Comparison of ENCODE assay signal across 15 cellular contexts in genomic region chr4:168826620-168827019, GRCh38.
DNase-seq lines count a peak whose midpoint lies in the region; ATAC-seq and TF ChIP-seq lines count a peak whose summit lies in the region.
"Had no signal": no experiment of that assay in that cellular context is flagged by ENCODE, and none has a peak within 500 bp of the region (broad histone marks: within the 10 kb centered on the region; RNA-seq: fewer than 3 reads in every experiment).

No MANE protein-coding gene starts in this region.

- peaks cover 15% of the 10 kb centered on the region for H3K4me1 ChIP-seq in left ventricle myocardium inferior
- H3K4me1 ChIP-seq in mesenchymal stem cell (ENCODE audit: control insufficient read depth, insufficient read depth, low read depth, low read length), result peaks cover 1% of the 10 kb centered on the region
- H3K4me1 ChIP-seq in trophoblast cell (ENCODE audit: control insufficient read depth in 1 of 2, insufficient read depth in 2 of 2, low read length in 2 of 2), result peaks cover 0 to 7% of the 10 kb centered on the region in 2 experiments

- H2BK5ac ChIP-seq in mesenchymal stem cell (ENCODE audit: low read depth, low read length, poor library complexity, severe bottlenecking) (no peak overlapping the region), trophoblast cell (ENCODE audit: low read depth, low read length, poor library complexity) (no peak overlapping the region)

- no peak overlapping the region for H3K4ac ChIP-seq in mesenchymal stem cell (ENCODE audit: low read depth in 1 of 2, low read length in 2 of 2)
- no peak overlapping the region for H3K4ac ChIP-seq in trophoblast cell (ENCODE audit: low read depth, low read length)

- H4K12ac ChIP-seq in trophoblast cell (ENCODE audit: low read depth, low read length), result no peak overlapping the region

- WGBS in mesenchymal stem cell, result 78% methylated on average over 3 of the region's 3 CpGs
- WGBS in trophoblast cell (ENCODE audit: extremely low coverage, insufficient coverage, insufficient read length), result no CpG with 5 or more reads among the region's 3 CpGs

- no peak overlapping the region for H2AK5ac ChIP-seq in mesenchymal stem cell (ENCODE audit: low read length, severe bottlenecking)
- no peak overlapping the region for H2AK5ac ChIP-seq in trophoblast cell (ENCODE audit: low read length)

- no peaks in the 10 kb centered on the region for H3K27me3 ChIP-seq in left ventricle myocardium inferior (ENCODE audit: low read depth)
- H3K27me3 ChIP-seq in mesenchymal stem cell (ENCODE audit: control insufficient read depth in 1 of 2, insufficient read depth in 1 of 2, low read length in 2 of 2), result no peaks in the 10 kb centered on the region
- H3K27me3 ChIP-seq in trophoblast cell (ENCODE audit: insufficient read depth, low read length), result no peaks in the 10 kb centered on the region

- no peak overlapping the region for H2BK15ac ChIP-seq in mesenchymal stem cell (ENCODE audit: low read depth, poor library complexity, severe bottlenecking)

- H4K8ac ChIP-seq in mesenchymal stem cell (ENCODE audit: low read length) (no peak overlapping the region), trophoblast cell (ENCODE audit: low read depth, low read length) (peak overlapping the region; percentile 11)

- H4K91ac ChIP-seq in mesenchymal stem cell (ENCODE audit: low read length), result no peak overlapping the region
- no peak overlapping the region for H4K91ac ChIP-seq in trophoblast cell (ENCODE audit: low read depth, low read length)

- H3K27ac ChIP-seq in left ventricle myocardium inferior (replicated peaks), result peak overlapping the region; percentile 27
- H3K27ac ChIP-seq in mesenchymal stem cell (ENCODE audit: low read length, poor library complexity, severe bottlenecking), result no peak overlapping the region
- no peak overlapping the region for H3K27ac ChIP-seq in trophoblast cell (ENCODE audit: low read depth, low read length)
- H3K27ac ChIP-seq: BLaER1 treated with 17β-estradiol and CSF1 and Interleukin-3, amounts not matched to agents 10 nM and 100 nM had no signal

- H3K18ac ChIP-seq in mesenchymal stem cell (ENCODE audit: low read depth in 1 of 2, low read length in 2 of 2) (no peak overlapping the region), trophoblast cell (ENCODE audit: low read length) (no peak overlapping the region)

- H2AFZ ChIP-seq in mesenchymal stem cell (ENCODE audit: low read depth, low read length) (no peak overlapping the region), trophoblast cell (ENCODE audit: insufficient read depth, low read length, poor library complexity) (no peak overlapping the region)
- H2AFZ ChIP-seq: GM23338 had no signal

- no peak overlapping the region for H2BK120ac ChIP-seq in mesenchymal stem cell (ENCODE audit: low read depth, low read length)
- no peak overlapping the region for H2BK120ac ChIP-seq in trophoblast cell (ENCODE audit: insufficient read depth, low read length, poor library complexity)

- H2BK12ac ChIP-seq in mesenchymal stem cell (ENCODE audit: low read length in 2 of 2) (peak overlapping the region in 1 of 2 experiments; percentile 10), trophoblast cell (ENCODE audit: low read length) (no peak overlapping the region)

- H3K36me3 ChIP-seq in left ventricle myocardium inferior, result no peaks in the 10 kb centered on the region
- no peaks in the 10 kb centered on the region for H3K36me3 ChIP-seq in mesenchymal stem cell (ENCODE audit: control insufficient read depth in 1 of 2, insufficient read depth in 2 of 2, low read depth in 1 of 2, low read length in 2 of 2)
- H3K36me3 ChIP-seq in trophoblast cell (ENCODE audit: control insufficient read depth in 1 of 2, insufficient read depth in 2 of 2, low read length in 2 of 2), result peaks cover 2 to 5% of the 10 kb centered on the region in 2 experiments
- H3K36me3 ChIP-seq: BLaER1 treated with 17β-estradiol and CSF1 and Interleukin-3, amounts not matched to agents 10 nM and 100 nM had no signal

- intact Hi-C loops in left ventricle myocardium inferior (cut with micrococcal nuclease), result no loop called here
- intact Hi-C loops in cardiac septum (cut with DNase I), result no loop called here

- H3K79me2 ChIP-seq in trophoblast cell (ENCODE audit: control insufficient read depth, insufficient read depth, low read length, poor library complexity), result peaks cover under 1% of the 10 kb centered on the region

- ATAC-seq in GM18511 (IDR thresholded peaks at IDR 0.05; ENCODE audit: unreplicated experiment), result no peak
- ATAC-seq: GM23338 had no signal

- H3K9ac ChIP-seq in mesenchymal stem cell (ENCODE audit: low read length) (peak overlapping the region; percentile 21), trophoblast cell (ENCODE audit: low read length) (no peak overlapping the region)
- H3K9ac ChIP-seq: BLaER1 treated with 17β-estradiol and CSF1 and Interleukin-3, amounts not matched to agents 10 nM and 100 nM had no signal

- H3K79me1 ChIP-seq in mesenchymal stem cell (replicated peaks; ENCODE audit: low read length, poor library complexity, severe bottlenecking) (peaks cover 2% of the 10 kb centered on the region), trophoblast cell (ENCODE audit: low read length) (peaks cover 4% of the 10 kb centered on the region)

- H3K9me3 ChIP-seq in left ventricle myocardium inferior (replicated peaks) (no peaks in the 10 kb centered on the region), mesenchymal stem cell (ENCODE audit: control insufficient read depth, low read length) (no peaks in the 10 kb centered on the region), trophoblast cell (ENCODE audit: insufficient read depth, low read depth, low read length) (no peaks in the 10 kb centered on the region)
- H3K9me3 ChIP-seq: BLaER1 treated with 17β-estradiol and CSF1 and Interleukin-3, amounts not matched to agents 10 nM and 100 nM had no signal

- H3K14ac ChIP-seq in mesenchymal stem cell (ENCODE audit: low read length in 2 of 2), result no peak overlapping the region
- no peak overlapping the region for H3K14ac ChIP-seq in trophoblast cell (ENCODE audit: low read length)

- DNase-seq in left ventricle myocardium inferior, result no peak
- no peak for DNase-seq in cardiac septum (ENCODE audit: low spot score)
- no peak for DNase-seq in mesenchymal stem cell
- DNase-seq in trophoblast cell, result no peak
- DNase-seq in putamen (ENCODE audit: low spot score), result no peak
- no peak for DNase-seq in globus pallidus (ENCODE audit: low spot score)
- DNase-seq: 8988T; ACHN; Calu3; CD4-positive, CD25-positive, alpha-beta regulatory T cell; DMS 273 treated with DMSO at 0.1 percent for 48 hours; H7 had no signal

- H3K4me3 ChIP-seq in left ventricle myocardium inferior, result no peak overlapping the region
- H3K4me3 ChIP-seq in mesenchymal stem cell (ENCODE audit: insufficient read depth in 1 of 2, low read depth in 1 of 2, low read length in 2 of 2), result no peak overlapping the region
- H3K4me3 ChIP-seq in trophoblast cell (ENCODE audit: low read depth, low read length), result no peak overlapping the region
- H3K4me3 ChIP-seq: BLaER1 treated with 17β-estradiol and CSF1 and Interleukin-3, amounts not matched to agents 10 nM and 100 nM; GM23338 had no signal

- no peak for TF ChIP-seq CTCF in left ventricle myocardium inferior (IDR thresholded peaks at IDR 0.05; ENCODE audit: borderline replicate concordance)

- H3K4me2 ChIP-seq in mesenchymal stem cell (ENCODE audit: low read length, poor library complexity, severe bottlenecking) (no peak overlapping the region), trophoblast cell (ENCODE audit: low read length) (no peak overlapping the region)
- H3K4me2 ChIP-seq: BLaER1 treated with 17β-estradiol and CSF1 and Interleukin-3, amounts not matched to agents 10 nM and 100 nM; GM23338 had no signal

- H3K23ac ChIP-seq in mesenchymal stem cell (ENCODE audit: low read length in 2 of 2), result no peak overlapping the region
- no peak overlapping the region for H3K23ac ChIP-seq in trophoblast cell (ENCODE audit: low read length)
